ENCODE assay signal across 1 cellular context in genomic region chr1:113871597-113872113, GRCh38.
TF ChIP-seq lines count a peak whose summit lies in the region.

TSS of gene PTPN22 (minus strand) at chr1:113871712.

TF ChIP-seq in GM23338, 12 proteins besides CTCF, POLR2A, EP300 and RAD21 (continued from another document):
- TF ChIP-seq, protein P1, sequence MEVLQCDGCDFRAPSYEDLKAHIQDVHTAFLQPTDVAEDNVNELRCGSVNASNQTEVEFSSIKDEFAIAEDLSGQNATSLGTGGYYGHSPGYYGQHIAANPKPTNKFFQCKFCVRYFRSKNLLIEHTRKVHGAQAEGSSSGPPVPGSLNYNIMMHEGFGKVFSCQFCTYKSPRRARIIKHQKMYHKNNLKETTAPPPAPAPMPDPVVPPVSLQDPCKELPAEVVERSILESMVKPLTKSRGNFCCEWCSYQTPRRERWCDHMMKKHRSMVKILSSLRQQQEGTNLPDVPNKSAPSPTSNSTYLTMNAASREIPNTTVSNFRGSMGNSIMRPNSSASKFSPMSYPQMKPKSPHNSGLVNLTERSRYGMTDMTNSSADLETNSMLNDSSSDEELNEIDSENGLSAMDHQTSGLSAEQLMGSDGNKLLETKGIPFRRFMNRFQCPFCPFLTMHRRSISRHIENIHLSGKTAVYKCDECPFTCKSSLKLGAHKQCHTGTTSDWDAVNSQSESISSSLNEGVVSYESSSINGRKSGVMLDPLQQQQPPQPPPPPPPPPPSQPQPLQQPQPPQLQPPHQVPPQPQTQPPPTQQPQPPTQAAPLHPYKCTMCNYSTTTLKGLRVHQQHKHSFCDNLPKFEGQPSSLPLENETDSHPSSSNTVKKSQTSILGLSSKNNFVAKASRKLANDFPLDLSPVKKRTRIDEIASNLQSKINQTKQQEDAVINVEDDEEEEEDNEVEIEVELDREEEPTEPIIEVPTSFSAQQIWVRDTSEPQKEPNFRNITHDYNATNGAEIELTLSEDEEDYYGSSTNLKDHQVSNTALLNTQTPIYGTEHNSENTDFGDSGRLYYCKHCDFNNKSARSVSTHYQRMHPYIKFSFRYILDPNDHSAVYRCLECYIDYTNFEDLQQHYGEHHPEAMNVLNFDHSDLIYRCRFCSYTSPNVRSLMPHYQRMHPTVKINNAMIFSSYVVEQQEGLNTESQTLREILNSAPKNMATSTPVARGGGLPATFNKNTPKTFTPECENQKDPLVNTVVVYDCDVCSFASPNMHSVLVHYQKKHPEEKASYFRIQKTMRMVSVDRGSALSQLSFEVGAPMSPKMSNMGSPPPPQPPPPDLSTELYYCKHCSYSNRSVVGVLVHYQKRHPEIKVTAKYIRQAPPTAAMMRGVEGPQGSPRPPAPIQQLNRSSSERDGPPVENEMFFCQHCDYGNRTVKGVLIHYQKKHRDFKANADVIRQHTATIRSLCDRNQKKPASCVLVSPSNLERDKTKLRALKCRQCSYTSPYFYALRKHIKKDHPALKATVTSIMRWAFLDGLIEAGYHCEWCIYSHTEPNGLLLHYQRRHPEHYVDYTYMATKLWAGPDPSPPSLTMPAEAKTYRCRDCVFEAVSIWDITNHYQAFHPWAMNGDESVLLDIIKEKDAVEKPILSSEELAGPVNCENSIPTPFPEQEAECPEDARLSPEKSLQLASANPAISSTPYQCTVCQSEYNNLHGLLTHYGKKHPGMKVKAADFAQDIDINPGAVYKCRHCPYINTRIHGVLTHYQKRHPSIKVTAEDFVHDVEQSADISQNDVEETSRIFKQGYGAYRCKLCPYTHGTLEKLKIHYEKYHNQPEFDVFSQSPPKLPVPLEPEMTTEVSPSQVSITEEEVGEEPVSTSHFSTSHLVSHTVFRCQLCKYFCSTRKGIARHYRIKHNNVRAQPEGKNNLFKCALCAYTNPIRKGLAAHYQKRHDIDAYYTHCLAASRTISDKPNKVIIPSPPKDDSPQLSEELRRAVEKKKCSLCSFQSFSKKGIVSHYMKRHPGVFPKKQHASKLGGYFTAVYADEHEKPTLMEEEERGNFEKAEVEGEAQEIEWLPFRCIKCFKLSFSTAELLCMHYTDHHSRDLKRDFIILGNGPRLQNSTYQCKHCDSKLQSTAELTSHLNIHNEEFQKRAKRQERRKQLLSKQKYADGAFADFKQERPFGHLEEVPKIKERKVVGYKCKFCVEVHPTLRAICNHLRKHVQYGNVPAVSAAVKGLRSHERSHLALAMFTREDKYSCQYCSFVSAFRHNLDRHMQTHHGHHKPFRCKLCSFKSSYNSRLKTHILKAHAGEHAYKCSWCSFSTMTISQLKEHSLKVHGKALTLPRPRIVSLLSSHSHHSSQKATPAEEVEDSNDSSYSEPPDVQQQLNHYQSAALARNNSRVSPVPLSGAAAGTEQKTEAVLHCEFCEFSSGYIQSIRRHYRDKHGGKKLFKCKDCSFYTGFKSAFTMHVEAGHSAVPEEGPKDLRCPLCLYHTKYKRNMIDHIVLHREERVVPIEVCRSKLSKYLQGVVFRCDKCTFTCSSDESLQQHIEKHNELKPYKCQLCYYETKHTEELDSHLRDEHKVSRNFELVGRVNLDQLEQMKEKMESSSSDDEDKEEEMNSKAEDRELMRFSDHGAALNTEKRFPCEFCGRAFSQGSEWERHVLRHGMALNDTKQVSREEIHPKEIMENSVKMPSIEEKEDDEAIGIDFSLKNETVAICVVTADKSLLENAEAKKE (CRISPR knock-in tag; IDR thresholded peaks at IDR 0.05): no peak
- TF ChIP-seq CREB1 (CRISPR knock-in tag; IDR thresholded peaks at IDR 0.05; ENCODE audit: low read depth) (no peak), EZH2 (IDR thresholded peaks at IDR 0.05; ENCODE audit: low read depth, unreplicated experiment) (no peak), STAT1 (IDR thresholded peaks at IDR 0.05; ENCODE audit: unreplicated experiment) (no peak), EZH2phosphoT487 (IDR thresholded peaks at IDR 0.05; ENCODE audit: unreplicated experiment) (no peak)
